In genomic region chr11:126951465-126951864, GRCh38 we compare ENCODE assay signal across 32 cellular contexts. TPM values are rescaled to one million over a fixed set of nuclear protein-coding genes. Genes with fewer than 3 reads are reported as not detected.
"Had no signal": no experiment of that assay in that cellular context is flagged by ENCODE, and none has a peak within 500 bp of the region (broad histone marks: within the 10 kb centered on the region; RNA-seq: fewer than 3 reads in every experiment).

No MANE protein-coding gene starts in this region.

- H3K27ac Mint-ChIP-seq: activated B cell treated with CpG ODN at 0.5 μM for 24 hours; activated CD4-positive, alpha-beta memory T cell treated with anti-CD3 and anti-CD28 coated beads for 36 hours; activated CD4-positive, alpha-beta T cell treated with anti-CD3 and anti-CD28 coated beads, Interleukin-2, amount 10 ng/mL, durations not matched to agents 7 days and 5 days; activated naive CD4-positive, alpha-beta T cell treated with anti-CD3 and anti-CD28 coated beads, Interleukin-2, amount 50 U/mL, for 72 hours; activated naive CD8-positive, alpha-beta T cell treated with anti-CD3 and anti-CD28 coated beads, Interleukin-2, amount 50 U/mL, for 24 hours; brain; T-cell had no signal

- DNase-seq: activated B cell treated with CpG ODN at 0.5 μM for 24 hours; activated CD4-positive, alpha-beta memory T cell treated with anti-CD3 and anti-CD28 coated beads for 36 hours; activated CD4-positive, alpha-beta T cell treated with anti-CD3 and anti-CD28 coated beads for 1 hour; activated CD4-positive, alpha-beta T cell treated with anti-CD3 and anti-CD28 coated beads, Interleukin-2, amount 10 ng/mL, durations not matched to agents 7 days and 5 days; activated CD8-positive, alpha-beta memory T cell treated with anti-CD3 and anti-CD28 coated beads for 24 hours; activated effector memory CD4-positive, alpha-beta T cell treated with anti-CD3 and anti-CD28 coated beads, Interleukin-2, amount 50 U/mL, for 16 hours; activated naive CD4-positive, alpha-beta T cell treated with Interleukin-2 at 50 U/mL for 16 hours; activated naive CD8-positive, alpha-beta T cell treated with anti-CD3 and anti-CD28 coated beads, Interleukin-2, amount 50 U/mL, for 24 hours; activated T-cell treated with anti-CD3 and anti-CD28 coated beads, Interleukin-2, amount 50 U/mL, for 4 hours; amygdala; cortex of kidney; NCI-H1048; NCI-H146; NCI-H187 treated with DMSO at 0.1 percent for 48 hours; NCI-H2081 treated with DMSO at 0.1 percent for 48 hours; NCI-H2171 treated with DMSO at 0.1 percent for 48 hours; NCI-H345; NCI-H510A; NCI-H526 treated with DMSO at 0.1 percent for 48 hours; NCI-H82; OCI-M1; RPMI8226; T-cell; T-helper 2 cell; T1000 had no signal

- H3K27ac ChIP-seq: SK-N-MC had no signal

- H3K4me1 Mint-ChIP-seq: activated B cell treated with CpG ODN at 0.5 μM for 24 hours; activated CD4-positive, alpha-beta T cell treated with anti-CD3 and anti-CD28 coated beads, Interleukin-2, amount 10 ng/mL, durations not matched to agents 7 days and 5 days; activated naive CD8-positive, alpha-beta T cell treated with anti-CD3 and anti-CD28 coated beads, Interleukin-2, amount 50 U/mL, for 24 hours; central memory CD8-positive, alpha-beta T cell; T-cell had no signal

- H3K36me3 Mint-ChIP-seq: activated CD4-positive, alpha-beta memory T cell treated with anti-CD3 and anti-CD28 coated beads for 36 hours; activated naive CD4-positive, alpha-beta T cell treated with anti-CD3 and anti-CD28 coated beads, Interleukin-2, amount 50 U/mL, for 72 hours; T-cell had no signal

- H3K4me3 Mint-ChIP-seq: activated B cell treated with CpG ODN at 0.5 μM for 24 hours; activated CD4-positive, alpha-beta memory T cell treated with anti-CD3 and anti-CD28 coated beads for 36 hours; activated CD4-positive, alpha-beta T cell treated with anti-CD3 and anti-CD28 coated beads, Interleukin-2, amount 10 ng/mL, durations not matched to agents 7 days and 5 days; activated naive CD8-positive, alpha-beta T cell treated with anti-CD3 and anti-CD28 coated beads, Interleukin-2, amount 50 U/mL, for 24 hours; activated T-cell treated with anti-CD3 and anti-CD28 coated beads, Interleukin-2, amount 50 U/mL, for 4 hours; brain; central memory CD8-positive, alpha-beta T cell; T-cell had no signal

- H3K27me3 Mint-ChIP-seq: activated CD4-positive, alpha-beta T cell treated with anti-CD3 and anti-CD28 coated beads, Interleukin-2, amount 10 ng/mL, durations not matched to agents 7 days and 5 days; activated naive CD8-positive, alpha-beta T cell treated with anti-CD3 and anti-CD28 coated beads, Interleukin-2, amount 50 U/mL, for 24 hours; brain; central memory CD8-positive, alpha-beta T cell had no signal

- H3K9me3 Mint-ChIP-seq: activated B cell treated with CpG ODN at 0.5 μM for 24 hours; activated CD4-positive, alpha-beta memory T cell treated with anti-CD3 and anti-CD28 coated beads for 36 hours; activated CD4-positive, alpha-beta T cell treated with anti-CD3 and anti-CD28 coated beads, Interleukin-2, amount 10 ng/mL, durations not matched to agents 7 days and 5 days; activated naive CD4-positive, alpha-beta T cell treated with anti-CD3 and anti-CD28 coated beads, Interleukin-2, amount 50 U/mL, for 72 hours; activated naive CD8-positive, alpha-beta T cell treated with anti-CD3 and anti-CD28 coated beads, Interleukin-2, amount 50 U/mL, for 24 hours; activated T-cell treated with anti-CD3 and anti-CD28 coated beads, Interleukin-2, amount 50 U/mL, for 4 hours; central memory CD8-positive, alpha-beta T cell; T-cell had no signal

- ATAC-seq: activated naive CD4-positive, alpha-beta T cell treated with anti-CD3 and anti-CD28 coated beads, Interleukin-2, amount 50 U/mL, for 72 hours; activated naive CD8-positive, alpha-beta T cell treated with anti-CD3 and anti-CD28 coated beads, Interleukin-2, amount 50 U/mL, for 24 hours; activated T-cell treated with anti-CD3 and anti-CD28 coated beads, Interleukin-2, amount 50 U/mL, for 4 hours; Panc1; Right ventricle myocardium inferior; T-cell had no signal

- H3K4me3 ChIP-seq: SK-N-MC had no signal

RNA-seq across cellular contexts. Expression of gene KIRREL3, which starts 49.1 kb away (rescaled TPM):
- total RNA-seq: activated B cell treated with CpG ODN at 0.5 μM for 24 hours; activated CD4-positive, alpha-beta memory T cell treated with anti-CD3 and anti-CD28 coated beads for 36 hours; activated CD4-positive, alpha-beta T cell treated with anti-CD3 and anti-CD28 coated beads, Interleukin-2, amount 10 ng/mL, durations not matched to agents 7 days and 5 days; activated naive CD4-positive, alpha-beta T cell treated with anti-CD3 and anti-CD28 coated beads, Interleukin-2, amount 50 U/mL, for 72 hours; activated T-cell treated with anti-CD3 and anti-CD28 coated beads, Interleukin-2, amount 50 U/mL, for 4 hours; MCF 10A; T-cell had no signal
